In the genomic region with DNA sequence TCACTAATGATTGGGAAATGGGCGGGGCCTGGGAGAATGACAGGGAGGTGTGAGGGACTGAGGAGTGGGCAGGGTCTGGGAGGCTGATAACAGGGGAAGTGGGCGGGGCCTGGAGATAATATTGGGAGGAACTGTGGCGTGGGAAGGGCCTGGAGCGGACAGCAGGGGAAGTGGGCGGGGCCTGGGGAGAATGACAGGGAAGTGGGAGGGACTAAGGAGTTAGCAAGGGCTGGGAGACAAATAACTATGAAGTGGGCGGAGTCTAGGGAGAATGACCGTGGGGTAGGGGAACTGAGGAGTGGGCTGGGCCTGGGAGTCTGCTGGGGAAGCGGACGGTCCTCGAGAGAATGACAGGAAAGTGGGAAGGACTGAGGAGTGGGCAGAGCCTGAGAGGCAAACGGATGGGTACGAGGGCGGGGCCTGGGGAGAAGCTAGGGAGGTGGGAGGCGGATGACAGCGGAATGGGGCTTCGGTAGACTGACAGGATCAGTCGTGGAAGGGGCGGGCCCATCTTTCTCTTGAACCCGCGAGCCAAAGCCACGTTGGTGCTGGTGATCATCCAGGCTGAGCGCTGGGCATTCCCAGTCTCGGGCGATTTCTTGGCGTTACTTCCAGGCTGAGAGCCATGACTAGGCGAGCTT, we compare ENCODE assay signal across 1 cellular context.
TF ChIP-seq lines count a peak whose summit lies in the region.

No MANE protein-coding gene starts in this region.

TF ChIP-seq in HepG2, 621 proteins besides CTCF, POLR2A, EP300 and RAD21 (continued from another document and continues in another):
- peak; percentile 13; the same call in 1 of the 2 replicates for TF ChIP-seq SP1 (IDR thresholded peaks at IDR 0.05)
- TF ChIP-seq SP1 (CRISPR knock-in tag; IDR thresholded peaks at IDR 0.05) = peak; percentile 37; the same call in 1 of the 2 replicates
- TF ChIP-seq NR1H2 (CRISPR knock-in tag; IDR thresholded peaks at IDR 0.05; ENCODE audit: borderline replicate concordance, low read depth) = no peak
- no peak for TF ChIP-seq THYN1 (CRISPR knock-in tag; IDR thresholded peaks at IDR 0.05; ENCODE audit: borderline replicate concordance, low read depth)
- no peak for TF ChIP-seq ZNF230 (CRISPR knock-in tag; IDR thresholded peaks at IDR 0.05)
- no peak for TF ChIP-seq SAFB2 (CRISPR knock-in tag; IDR thresholded peaks at IDR 0.05; ENCODE audit: borderline replicate concordance, low read depth)
- no peak for TF ChIP-seq KDM2A (CRISPR knock-in tag; IDR thresholded peaks at IDR 0.05; ENCODE audit: borderline replicate concordance, low read depth)
- no peak for TF ChIP-seq HMG20B (CRISPR knock-in tag; conservative IDR thresholded peaks at IDR 0.05)
- TF ChIP-seq MIER3 (CRISPR knock-in tag; IDR thresholded peaks at IDR 0.05; ENCODE audit: borderline replicate concordance) = no peak
- no peak for TF ChIP-seq TCF12 (IDR thresholded peaks at IDR 0.05)
- TF ChIP-seq TCF12 (CRISPR knock-in tag; IDR thresholded peaks at IDR 0.05) = no peak
- TF ChIP-seq ZNF768 (CRISPR knock-in tag; IDR thresholded peaks at IDR 0.05) = no peak
- TF ChIP-seq HOXA3 (CRISPR knock-in tag; IDR thresholded peaks at IDR 0.05) = no peak
- no peak for TF ChIP-seq GFI1 (CRISPR knock-in tag; IDR thresholded peaks at IDR 0.05; ENCODE audit: borderline replicate concordance)
- no peak for TF ChIP-seq ZNF383 (CRISPR knock-in tag; IDR thresholded peaks at IDR 0.05; ENCODE audit: borderline replicate concordance)
- TF ChIP-seq ZNF33A (CRISPR knock-in tag; IDR thresholded peaks at IDR 0.05; ENCODE audit: borderline replicate concordance) = no peak
- peak; percentile 77 for TF ChIP-seq EED (CRISPR knock-in tag; IDR thresholded peaks at IDR 0.05)
- TF ChIP-seq TCF7 (IDR thresholded peaks at IDR 0.05; ENCODE audit: low read depth) = no peak
- no peak for TF ChIP-seq SIX1 (CRISPR knock-in tag; IDR thresholded peaks at IDR 0.05; ENCODE audit: borderline replicate concordance)
- TF ChIP-seq ZNF605 (CRISPR knock-in tag; IDR thresholded peaks at IDR 0.05) = no peak
- TF ChIP-seq, protein P1, sequence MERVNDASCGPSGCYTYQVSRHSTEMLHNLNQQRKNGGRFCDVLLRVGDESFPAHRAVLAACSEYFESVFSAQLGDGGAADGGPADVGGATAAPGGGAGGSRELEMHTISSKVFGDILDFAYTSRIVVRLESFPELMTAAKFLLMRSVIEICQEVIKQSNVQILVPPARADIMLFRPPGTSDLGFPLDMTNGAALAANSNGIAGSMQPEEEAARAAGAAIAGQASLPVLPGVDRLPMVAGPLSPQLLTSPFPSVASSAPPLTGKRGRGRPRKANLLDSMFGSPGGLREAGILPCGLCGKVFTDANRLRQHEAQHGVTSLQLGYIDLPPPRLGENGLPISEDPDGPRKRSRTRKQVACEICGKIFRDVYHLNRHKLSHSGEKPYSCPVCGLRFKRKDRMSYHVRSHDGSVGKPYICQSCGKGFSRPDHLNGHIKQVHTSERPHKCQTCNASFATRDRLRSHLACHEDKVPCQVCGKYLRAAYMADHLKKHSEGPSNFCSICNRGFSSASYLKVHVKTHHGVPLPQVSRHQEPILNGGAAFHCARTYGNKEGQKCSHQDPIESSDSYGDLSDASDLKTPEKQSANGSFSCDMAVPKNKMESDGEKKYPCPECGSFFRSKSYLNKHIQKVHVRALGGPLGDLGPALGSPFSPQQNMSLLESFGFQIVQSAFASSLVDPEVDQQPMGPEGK (CRISPR knock-in tag; IDR thresholded peaks at IDR 0.05) = 0 out of 2 replicates have a peak, but pooled peaks have one; percentile 11
- TF ChIP-seq MTF1 (CRISPR knock-in tag; IDR thresholded peaks at IDR 0.05) = no peak
- no peak for TF ChIP-seq ZNF354B (CRISPR knock-in tag; IDR thresholded peaks at IDR 0.05)
- no peak for TF ChIP-seq ZNF672 (CRISPR knock-in tag; IDR thresholded peaks at IDR 0.05)
- TF ChIP-seq, protein P2, sequence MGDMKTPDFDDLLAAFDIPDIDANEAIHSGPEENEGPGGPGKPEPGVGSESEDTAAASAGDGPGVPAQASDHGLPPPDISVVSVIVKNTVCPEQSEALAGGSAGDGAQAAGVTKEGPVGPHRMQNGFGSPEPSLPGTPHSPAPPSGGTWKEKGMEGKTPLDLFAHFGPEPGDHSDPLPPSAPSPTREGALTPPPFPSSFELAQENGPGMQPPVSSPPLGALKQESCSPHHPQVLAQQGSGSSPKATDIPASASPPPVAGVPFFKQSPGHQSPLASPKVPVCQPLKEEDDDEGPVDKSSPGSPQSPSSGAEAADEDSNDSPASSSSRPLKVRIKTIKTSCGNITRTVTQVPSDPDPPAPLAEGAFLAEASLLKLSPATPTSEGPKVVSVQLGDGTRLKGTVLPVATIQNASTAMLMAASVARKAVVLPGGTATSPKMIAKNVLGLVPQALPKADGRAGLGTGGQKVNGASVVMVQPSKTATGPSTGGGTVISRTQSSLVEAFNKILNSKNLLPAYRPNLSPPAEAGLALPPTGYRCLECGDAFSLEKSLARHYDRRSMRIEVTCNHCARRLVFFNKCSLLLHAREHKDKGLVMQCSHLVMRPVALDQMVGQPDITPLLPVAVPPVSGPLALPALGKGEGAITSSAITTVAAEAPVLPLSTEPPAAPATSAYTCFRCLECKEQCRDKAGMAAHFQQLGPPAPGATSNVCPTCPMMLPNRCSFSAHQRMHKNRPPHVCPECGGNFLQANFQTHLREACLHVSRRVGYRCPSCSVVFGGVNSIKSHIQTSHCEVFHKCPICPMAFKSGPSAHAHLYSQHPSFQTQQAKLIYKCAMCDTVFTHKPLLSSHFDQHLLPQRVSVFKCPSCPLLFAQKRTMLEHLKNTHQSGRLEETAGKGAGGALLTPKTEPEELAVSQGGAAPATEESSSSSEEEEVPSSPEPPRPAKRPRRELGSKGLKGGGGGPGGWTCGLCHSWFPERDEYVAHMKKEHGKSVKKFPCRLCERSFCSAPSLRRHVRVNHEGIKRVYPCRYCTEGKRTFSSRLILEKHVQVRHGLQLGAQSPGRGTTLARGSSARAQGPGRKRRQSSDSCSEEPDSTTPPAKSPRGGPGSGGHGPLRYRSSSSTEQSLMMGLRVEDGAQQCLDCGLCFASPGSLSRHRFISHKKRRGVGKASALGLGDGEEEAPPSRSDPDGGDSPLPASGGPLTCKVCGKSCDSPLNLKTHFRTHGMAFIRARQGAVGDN (CRISPR knock-in tag; IDR thresholded peaks at IDR 0.05) = no peak
- TF ChIP-seq XBP1 (CRISPR knock-in tag; IDR thresholded peaks at IDR 0.05) = no peak
- TF ChIP-seq MATR3 (CRISPR knock-in tag; IDR thresholded peaks at IDR 0.05) = no peak
- 0 out of 2 replicates have a peak, but pooled peaks have one; percentile 39 for TF ChIP-seq CHCHD3 (CRISPR knock-in tag; IDR thresholded peaks at IDR 0.05)
- peak; percentile 21 for TF ChIP-seq ZEB1 (IDR thresholded peaks at IDR 0.05; ENCODE audit: insufficient replicate concordance, low read depth)
- TF ChIP-seq, protein P3, sequence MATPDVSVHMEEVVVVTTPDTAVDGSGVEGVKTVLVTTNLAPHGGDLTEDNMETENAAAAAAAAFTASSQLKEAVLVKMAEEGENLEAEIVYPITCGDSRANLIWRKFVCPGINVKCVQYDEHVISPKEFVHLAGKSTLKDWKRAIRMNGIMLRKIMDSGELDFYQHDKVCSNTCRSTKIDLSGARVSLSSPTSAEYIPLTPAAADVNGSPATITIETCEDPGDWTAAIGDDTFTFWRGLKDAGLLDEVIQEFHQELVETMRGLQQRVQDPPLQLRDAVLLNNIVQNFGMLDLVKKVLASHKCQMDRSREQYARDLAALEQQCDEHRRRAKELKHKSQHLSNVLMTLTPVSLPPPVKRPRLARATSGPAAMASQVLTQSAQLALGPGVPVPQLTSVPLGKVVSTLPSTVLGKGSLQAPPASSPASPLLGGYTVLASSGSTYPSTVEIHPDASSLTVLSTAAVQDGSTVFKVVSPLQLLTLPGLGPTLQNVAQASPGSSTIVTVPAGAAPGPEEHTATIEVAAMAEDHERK (CRISPR knock-in tag; IDR thresholded peaks at IDR 0.05; ENCODE audit: low read depth) = no peak
- TF ChIP-seq NRL (CRISPR knock-in tag; IDR thresholded peaks at IDR 0.05; ENCODE audit: borderline replicate concordance) = no peak
- TF ChIP-seq SP2 (CRISPR knock-in tag; IDR thresholded peaks at IDR 0.05) = peak; percentile 53
- TF ChIP-seq NCOR1 (IDR thresholded peaks at IDR 0.05; ENCODE audit: borderline replicate concordance, low read length) = no peak
- TF ChIP-seq, protein P4, sequence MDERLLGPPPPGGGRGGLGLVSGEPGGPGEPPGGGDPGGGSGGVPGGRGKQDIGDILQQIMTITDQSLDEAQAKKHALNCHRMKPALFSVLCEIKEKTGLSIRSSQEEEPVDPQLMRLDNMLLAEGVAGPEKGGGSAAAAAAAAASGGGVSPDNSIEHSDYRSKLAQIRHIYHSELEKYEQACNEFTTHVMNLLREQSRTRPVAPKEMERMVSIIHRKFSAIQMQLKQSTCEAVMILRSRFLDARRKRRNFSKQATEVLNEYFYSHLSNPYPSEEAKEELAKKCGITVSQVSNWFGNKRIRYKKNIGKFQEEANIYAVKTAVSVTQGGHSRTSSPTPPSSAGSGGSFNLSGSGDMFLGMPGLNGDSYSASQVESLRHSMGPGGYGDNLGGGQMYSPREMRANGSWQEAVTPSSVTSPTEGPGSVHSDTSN (CRISPR knock-in tag; IDR thresholded peaks at IDR 0.05) = peak; percentile 72
- TF ChIP-seq JUNB (CRISPR knock-in tag; IDR thresholded peaks at IDR 0.05; ENCODE audit: borderline replicate concordance) = no peak
- TF ChIP-seq GATAD1 (CRISPR knock-in tag; IDR thresholded peaks at IDR 0.05) = no peak
- TF ChIP-seq, protein P5, sequence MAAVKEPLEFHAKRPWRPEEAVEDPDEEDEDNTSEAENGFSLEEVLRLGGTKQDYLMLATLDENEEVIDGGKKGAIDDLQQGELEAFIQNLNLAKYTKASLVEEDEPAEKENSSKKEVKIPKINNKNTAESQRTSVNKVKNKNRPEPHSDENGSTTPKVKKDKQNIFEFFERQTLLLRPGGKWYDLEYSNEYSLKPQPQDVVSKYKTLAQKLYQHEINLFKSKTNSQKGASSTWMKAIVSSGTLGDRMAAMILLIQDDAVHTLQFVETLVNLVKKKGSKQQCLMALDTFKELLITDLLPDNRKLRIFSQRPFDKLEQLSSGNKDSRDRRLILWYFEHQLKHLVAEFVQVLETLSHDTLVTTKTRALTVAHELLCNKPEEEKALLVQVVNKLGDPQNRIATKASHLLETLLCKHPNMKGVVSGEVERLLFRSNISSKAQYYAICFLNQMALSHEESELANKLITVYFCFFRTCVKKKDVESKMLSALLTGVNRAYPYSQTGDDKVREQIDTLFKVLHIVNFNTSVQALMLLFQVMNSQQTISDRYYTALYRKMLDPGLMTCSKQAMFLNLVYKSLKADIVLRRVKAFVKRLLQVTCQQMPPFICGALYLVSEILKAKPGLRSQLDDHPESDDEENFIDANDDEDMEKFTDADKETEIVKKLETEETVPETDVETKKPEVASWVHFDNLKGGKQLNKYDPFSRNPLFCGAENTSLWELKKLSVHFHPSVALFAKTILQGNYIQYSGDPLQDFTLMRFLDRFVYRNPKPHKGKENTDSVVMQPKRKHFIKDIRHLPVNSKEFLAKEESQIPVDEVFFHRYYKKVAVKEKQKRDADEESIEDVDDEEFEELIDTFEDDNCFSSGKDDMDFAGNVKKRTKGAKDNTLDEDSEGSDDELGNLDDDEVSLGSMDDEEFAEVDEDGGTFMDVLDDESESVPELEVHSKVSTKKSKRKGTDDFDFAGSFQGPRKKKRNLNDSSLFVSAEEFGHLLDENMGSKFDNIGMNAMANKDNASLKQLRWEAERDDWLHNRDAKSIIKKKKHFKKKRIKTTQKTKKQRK (IDR thresholded peaks at IDR 0.05; ENCODE audit: low read length) = no peak
- TF ChIP-seq, protein P6, sequence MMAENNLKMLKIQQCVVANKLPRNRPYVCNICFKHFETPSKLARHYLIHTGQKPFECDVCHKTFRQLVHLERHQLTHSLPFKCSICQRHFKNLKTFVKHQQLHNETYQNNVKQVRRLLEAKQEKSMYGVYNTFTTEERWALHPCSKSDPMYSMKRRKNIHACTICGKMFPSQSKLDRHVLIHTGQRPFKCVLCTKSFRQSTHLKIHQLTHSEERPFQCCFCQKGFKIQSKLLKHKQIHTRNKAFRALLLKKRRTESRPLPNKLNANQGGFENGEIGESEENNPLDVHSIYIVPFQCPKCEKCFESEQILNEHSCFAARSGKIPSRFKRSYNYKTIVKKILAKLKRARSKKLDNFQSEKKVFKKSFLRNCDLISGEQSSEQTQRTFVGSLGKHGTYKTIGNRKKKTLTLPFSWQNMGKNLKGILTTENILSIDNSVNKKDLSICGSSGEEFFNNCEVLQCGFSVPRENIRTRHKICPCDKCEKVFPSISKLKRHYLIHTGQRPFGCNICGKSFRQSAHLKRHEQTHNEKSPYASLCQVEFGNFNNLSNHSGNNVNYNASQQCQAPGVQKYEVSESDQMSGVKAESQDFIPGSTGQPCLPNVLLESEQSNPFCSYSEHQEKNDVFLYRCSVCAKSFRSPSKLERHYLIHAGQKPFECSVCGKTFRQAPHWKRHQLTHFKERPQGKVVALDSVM (CRISPR knock-in tag; IDR thresholded peaks at IDR 0.05) = no peak
- TF ChIP-seq ZNF746 (CRISPR knock-in tag; IDR thresholded peaks at IDR 0.05) = 0 out of 2 replicates have a peak, but pooled peaks have one; percentile 9
- TF ChIP-seq ETV6 (CRISPR knock-in tag; conservative IDR thresholded peaks at IDR 0.05) = no peak
- TF ChIP-seq ZNF335 (CRISPR knock-in tag; IDR thresholded peaks at IDR 0.05) = no peak
- TF ChIP-seq CHD4 (IDR thresholded peaks at IDR 0.05; ENCODE audit: borderline replicate concordance, low read length) = no peak
- TF ChIP-seq, protein P7, sequence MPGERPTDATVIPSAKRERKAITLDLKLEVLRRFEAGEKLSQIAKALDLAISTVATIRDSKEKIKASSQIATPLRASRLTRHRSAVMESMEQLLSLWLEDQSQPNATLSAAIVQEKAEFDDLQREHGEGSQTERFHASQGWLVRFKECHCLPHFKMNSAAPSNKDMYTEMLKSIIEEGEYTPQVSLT (CRISPR knock-in tag; IDR thresholded peaks at IDR 0.05; ENCODE audit: borderline replicate concordance, low read depth) = no peak
- TF ChIP-seq, protein P8, sequence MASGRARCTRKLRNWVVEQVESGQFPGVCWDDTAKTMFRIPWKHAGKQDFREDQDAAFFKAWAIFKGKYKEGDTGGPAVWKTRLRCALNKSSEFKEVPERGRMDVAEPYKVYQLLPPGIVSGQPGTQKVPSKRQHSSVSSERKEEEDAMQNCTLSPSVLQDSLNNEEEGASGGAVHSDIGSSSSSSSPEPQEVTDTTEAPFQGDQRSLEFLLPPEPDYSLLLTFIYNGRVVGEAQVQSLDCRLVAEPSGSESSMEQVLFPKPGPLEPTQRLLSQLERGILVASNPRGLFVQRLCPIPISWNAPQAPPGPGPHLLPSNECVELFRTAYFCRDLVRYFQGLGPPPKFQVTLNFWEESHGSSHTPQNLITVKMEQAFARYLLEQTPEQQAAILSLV (CRISPR knock-in tag; IDR thresholded peaks at IDR 0.05; ENCODE audit: borderline replicate concordance) = no peak
- TF ChIP-seq, protein P9, sequence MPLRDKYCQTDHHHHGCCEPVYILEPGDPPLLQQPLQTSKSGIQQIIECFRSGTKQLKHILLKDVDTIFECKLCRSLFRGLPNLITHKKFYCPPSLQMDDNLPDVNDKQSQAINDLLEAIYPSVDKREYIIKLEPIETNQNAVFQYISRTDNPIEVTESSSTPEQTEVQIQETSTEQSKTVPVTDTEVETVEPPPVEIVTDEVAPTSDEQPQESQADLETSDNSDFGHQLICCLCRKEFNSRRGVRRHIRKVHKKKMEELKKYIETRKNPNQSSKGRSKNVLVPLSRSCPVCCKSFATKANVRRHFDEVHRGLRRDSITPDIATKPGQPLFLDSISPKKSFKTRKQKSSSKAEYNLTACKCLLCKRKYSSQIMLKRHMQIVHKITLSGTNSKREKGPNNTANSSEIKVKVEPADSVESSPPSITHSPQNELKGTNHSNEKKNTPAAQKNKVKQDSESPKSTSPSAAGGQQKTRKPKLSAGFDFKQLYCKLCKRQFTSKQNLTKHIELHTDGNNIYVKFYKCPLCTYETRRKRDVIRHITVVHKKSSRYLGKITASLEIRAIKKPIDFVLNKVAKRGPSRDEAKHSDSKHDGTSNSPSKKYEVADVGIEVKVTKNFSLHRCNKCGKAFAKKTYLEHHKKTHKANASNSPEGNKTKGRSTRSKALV (CRISPR knock-in tag; IDR thresholded peaks at IDR 0.05) = no peak
- no peak for TF ChIP-seq ZNF3 (CRISPR knock-in tag; IDR thresholded peaks at IDR 0.05)
